ENCODE assay signal across 1 cellular context in the genomic region with DNA sequence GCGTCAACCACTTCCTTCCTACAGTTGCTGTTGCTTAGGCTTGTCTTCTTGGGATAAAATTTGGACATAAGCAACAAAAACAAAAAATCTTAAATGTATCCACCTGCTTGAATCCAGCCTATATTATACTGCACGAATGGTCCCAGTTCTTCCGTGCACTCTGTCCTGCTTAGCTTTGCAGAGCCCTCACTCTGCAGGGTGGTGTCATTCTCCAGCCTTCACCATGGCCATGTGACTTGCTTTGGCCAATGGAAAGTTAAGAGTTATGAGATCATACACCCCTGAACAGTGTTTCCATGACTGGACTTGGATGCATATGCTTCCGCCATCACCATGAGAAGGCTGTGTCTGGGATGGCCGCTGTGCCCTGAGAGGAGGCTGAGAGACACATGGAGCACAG.
TF ChIP-seq lines count a peak whose summit lies in the region.

No MANE protein-coding gene starts in this region.

TF ChIP-seq in GM12878, 131 proteins besides CTCF, POLR2A, EP300 and RAD21 (continued from another document):
- TF ChIP-seq, protein P1, sequence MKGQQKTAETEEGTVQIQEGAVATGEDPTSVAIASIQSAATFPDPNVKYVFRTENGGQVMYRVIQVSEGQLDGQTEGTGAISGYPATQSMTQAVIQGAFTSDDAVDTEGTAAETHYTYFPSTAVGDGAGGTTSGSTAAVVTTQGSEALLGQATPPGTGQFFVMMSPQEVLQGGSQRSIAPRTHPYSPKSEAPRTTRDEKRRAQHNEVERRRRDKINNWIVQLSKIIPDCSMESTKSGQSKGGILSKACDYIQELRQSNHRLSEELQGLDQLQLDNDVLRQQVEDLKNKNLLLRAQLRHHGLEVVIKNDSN (IDR thresholded peaks at IDR 0.05; ENCODE audit: borderline replicate concordance, extremely low read length, insufficient read depth, low read depth, low read length), result peak; percentile 46
TF ChIP-seq in GM12878: peak in this region for 1.
